ENCODE assay signal across 1 cellular context in the genomic region with DNA sequence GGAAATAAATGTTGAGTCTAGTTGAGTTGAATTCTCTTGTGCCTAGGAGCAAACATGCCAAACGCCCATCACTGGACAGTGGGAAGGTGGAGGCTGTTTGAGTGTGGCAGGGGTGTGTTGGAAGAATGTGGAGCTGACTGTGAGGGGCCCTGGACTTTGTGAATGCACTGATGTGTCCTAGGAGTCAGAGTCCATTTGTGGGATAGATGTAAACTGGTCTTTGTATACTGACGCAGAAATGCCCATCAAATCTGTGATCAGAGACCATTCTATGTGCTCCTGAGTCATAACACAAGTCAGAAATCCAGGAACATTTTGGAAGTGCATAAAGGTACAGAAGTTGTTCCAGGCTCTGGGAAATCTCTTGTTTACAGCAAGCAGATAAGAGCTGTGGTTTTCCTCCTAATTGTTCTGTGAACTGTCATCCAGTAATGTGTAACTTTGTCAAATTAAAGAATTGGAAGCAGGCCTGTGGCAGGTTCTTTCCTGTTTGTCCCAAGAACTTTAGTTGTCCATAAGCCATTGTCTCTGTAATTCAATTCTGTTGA.
TF ChIP-seq lines count a peak whose summit lies in the region.

No MANE protein-coding gene starts in this region.

TF ChIP-seq in HepG2, 621 proteins besides CTCF, POLR2A, EP300 and RAD21 (continued from another document and continues in another):
- no peak for TF ChIP-seq ATF4 (CRISPR knock-in tag; IDR thresholded peaks at IDR 0.05)
- peak; percentile 47; the same call in 1 of the 2 replicates for TF ChIP-seq HDAC2 (CRISPR knock-in tag; IDR thresholded peaks at IDR 0.05)
- no peak for TF ChIP-seq ZNF572 (CRISPR knock-in tag; IDR thresholded peaks at IDR 0.05)
- no peak for TF ChIP-seq ZNF337 (CRISPR knock-in tag; IDR thresholded peaks at IDR 0.05; ENCODE audit: borderline replicate concordance, low read depth)
- TF ChIP-seq, protein P1, sequence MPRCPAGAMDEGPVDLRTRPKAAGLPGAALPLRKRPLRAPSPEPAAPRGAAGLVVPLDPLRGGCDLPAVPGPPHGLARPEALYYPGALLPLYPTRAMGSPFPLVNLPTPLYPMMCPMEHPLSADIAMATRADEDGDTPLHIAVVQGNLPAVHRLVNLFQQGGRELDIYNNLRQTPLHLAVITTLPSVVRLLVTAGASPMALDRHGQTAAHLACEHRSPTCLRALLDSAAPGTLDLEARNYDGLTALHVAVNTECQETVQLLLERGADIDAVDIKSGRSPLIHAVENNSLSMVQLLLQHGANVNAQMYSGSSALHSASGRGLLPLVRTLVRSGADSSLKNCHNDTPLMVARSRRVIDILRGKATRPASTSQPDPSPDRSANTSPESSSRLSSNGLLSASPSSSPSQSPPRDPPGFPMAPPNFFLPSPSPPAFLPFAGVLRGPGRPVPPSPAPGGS (CRISPR knock-in tag; IDR thresholded peaks at IDR 0.05) = no peak
- TF ChIP-seq PHB2 (IDR thresholded peaks at IDR 0.05; ENCODE audit: partially characterized antibody) = no peak
- TF ChIP-seq PAX8 (CRISPR knock-in tag; IDR thresholded peaks at IDR 0.05; ENCODE audit: borderline replicate concordance) = no peak
- TF ChIP-seq NAIF1 (CRISPR knock-in tag; IDR thresholded peaks at IDR 0.05; ENCODE audit: borderline replicate concordance) = no peak
- TF ChIP-seq, protein P2, sequence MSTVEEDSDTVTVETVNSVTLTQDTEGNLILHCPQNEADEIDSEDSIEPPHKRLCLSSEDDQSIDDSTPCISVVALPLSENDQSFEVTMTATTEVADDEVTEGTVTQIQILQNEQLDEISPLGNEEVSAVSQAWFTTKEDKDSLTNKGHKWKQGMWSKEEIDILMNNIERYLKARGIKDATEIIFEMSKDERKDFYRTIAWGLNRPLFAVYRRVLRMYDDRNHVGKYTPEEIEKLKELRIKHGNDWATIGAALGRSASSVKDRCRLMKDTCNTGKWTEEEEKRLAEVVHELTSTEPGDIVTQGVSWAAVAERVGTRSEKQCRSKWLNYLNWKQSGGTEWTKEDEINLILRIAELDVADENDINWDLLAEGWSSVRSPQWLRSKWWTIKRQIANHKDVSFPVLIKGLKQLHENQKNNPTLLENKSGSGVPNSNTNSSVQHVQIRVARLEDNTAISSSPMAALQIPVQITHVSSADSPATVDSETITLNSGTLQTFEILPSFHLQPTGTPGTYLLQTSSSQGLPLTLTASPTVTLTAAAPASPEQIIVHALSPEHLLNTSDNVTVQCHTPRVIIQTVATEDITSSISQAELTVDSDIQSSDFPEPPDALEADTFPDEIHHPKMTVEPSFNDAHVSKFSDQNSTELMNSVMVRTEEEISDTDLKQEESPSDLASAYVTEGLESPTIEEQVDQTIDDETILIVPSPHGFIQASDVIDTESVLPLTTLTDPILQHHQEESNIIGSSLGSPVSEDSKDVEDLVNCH (CRISPR knock-in tag; IDR thresholded peaks at IDR 0.05) = no peak
- no peak for TF ChIP-seq ZBTB10 (CRISPR knock-in tag; IDR thresholded peaks at IDR 0.05; ENCODE audit: borderline replicate concordance)
- TF ChIP-seq RFXAP (CRISPR knock-in tag; IDR thresholded peaks at IDR 0.05; ENCODE audit: borderline replicate concordance) = no peak
- no peak for TF ChIP-seq ZHX1 (CRISPR knock-in tag; IDR thresholded peaks at IDR 0.05; ENCODE audit: low read depth)
- TF ChIP-seq ZNF660 (CRISPR knock-in tag; IDR thresholded peaks at IDR 0.05; ENCODE audit: borderline replicate concordance, low read depth) = no peak
- TF ChIP-seq, protein P3, sequence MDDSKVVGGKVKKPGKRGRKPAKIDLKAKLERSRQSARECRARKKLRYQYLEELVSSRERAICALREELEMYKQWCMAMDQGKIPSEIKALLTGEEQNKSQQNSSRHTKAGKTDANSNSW (CRISPR knock-in tag; IDR thresholded peaks at IDR 0.05; ENCODE audit: borderline replicate concordance) = no peak
- TF ChIP-seq ZNF232 (CRISPR knock-in tag; IDR thresholded peaks at IDR 0.05; ENCODE audit: borderline replicate concordance) = peak; percentile 66; the same call in 1 of the 2 replicates
- TF ChIP-seq ZNF282 (IDR thresholded peaks at IDR 0.05; ENCODE audit: partially characterized antibody) = no peak
- no peak for TF ChIP-seq KDM2A (CRISPR knock-in tag; IDR thresholded peaks at IDR 0.05; ENCODE audit: borderline replicate concordance, low read depth)
- no peak for TF ChIP-seq GFI1 (CRISPR knock-in tag; IDR thresholded peaks at IDR 0.05; ENCODE audit: borderline replicate concordance)
- TF ChIP-seq MED1 (CRISPR knock-in tag; IDR thresholded peaks at IDR 0.05) = peak; percentile 81
- TF ChIP-seq, protein P4, sequence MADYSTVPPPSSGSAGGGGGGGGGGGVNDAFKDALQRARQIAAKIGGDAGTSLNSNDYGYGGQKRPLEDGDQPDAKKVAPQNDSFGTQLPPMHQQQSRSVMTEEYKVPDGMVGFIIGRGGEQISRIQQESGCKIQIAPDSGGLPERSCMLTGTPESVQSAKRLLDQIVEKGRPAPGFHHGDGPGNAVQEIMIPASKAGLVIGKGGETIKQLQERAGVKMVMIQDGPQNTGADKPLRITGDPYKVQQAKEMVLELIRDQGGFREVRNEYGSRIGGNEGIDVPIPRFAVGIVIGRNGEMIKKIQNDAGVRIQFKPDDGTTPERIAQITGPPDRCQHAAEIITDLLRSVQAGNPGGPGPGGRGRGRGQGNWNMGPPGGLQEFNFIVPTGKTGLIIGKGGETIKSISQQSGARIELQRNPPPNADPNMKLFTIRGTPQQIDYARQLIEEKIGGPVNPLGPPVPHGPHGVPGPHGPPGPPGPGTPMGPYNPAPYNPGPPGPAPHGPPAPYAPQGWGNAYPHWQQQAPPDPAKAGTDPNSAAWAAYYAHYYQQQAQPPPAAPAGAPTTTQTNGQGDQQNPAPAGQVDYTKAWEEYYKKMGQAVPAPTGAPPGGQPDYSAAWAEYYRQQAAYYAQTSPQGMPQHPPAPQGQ (CRISPR knock-in tag; IDR thresholded peaks at IDR 0.05; ENCODE audit: borderline replicate concordance) = no peak
- no peak for TF ChIP-seq HIVEP1 (CRISPR knock-in tag; IDR thresholded peaks at IDR 0.05)
- no peak for TF ChIP-seq RAD51 (IDR thresholded peaks at IDR 0.05; ENCODE audit: borderline replicate concordance)
- no peak for TF ChIP-seq CEBPB (IDR thresholded peaks at IDR 0.05; ENCODE audit: borderline replicate concordance, low read depth, low read length)
- no peak for TF ChIP-seq GABPB1 (CRISPR knock-in tag; IDR thresholded peaks at IDR 0.05)
- peak; percentile 58; the same call in 1 of the 2 replicates for TF ChIP-seq SNAPC2 (CRISPR knock-in tag; IDR thresholded peaks at IDR 0.05)
- no peak for TF ChIP-seq HOXD1 (CRISPR knock-in tag; IDR thresholded peaks at IDR 0.05)
- no peak for TF ChIP-seq ZNF484 (CRISPR knock-in tag; IDR thresholded peaks at IDR 0.05; ENCODE audit: borderline replicate concordance, low read depth)
- TF ChIP-seq, protein P5, sequence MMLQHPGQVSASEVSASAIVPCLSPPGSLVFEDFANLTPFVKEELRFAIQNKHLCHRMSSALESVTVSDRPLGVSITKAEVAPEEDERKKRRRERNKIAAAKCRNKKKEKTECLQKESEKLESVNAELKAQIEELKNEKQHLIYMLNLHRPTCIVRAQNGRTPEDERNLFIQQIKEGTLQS (CRISPR knock-in tag; IDR thresholded peaks at IDR 0.05) = no peak
- TF ChIP-seq ZNF234 (CRISPR knock-in tag; conservative IDR thresholded peaks at IDR 0.05) = no peak
- TF ChIP-seq ZNF331 (CRISPR knock-in tag; IDR thresholded peaks at IDR 0.05) = no peak
- TF ChIP-seq SRY (CRISPR knock-in tag; IDR thresholded peaks at IDR 0.05) = no peak
- peak; percentile 79 for TF ChIP-seq ZNF317 (CRISPR knock-in tag; IDR thresholded peaks at IDR 0.05)
- TF ChIP-seq ZNF143 (CRISPR knock-in tag; IDR thresholded peaks at IDR 0.05) = no peak
- peak; percentile 24; the same call in 1 of the 3 replicates for TF ChIP-seq MXI1 (IDR thresholded peaks at IDR 0.05; ENCODE audit: borderline replicate concordance, low read depth, low read length)
- TF ChIP-seq, protein P6, sequence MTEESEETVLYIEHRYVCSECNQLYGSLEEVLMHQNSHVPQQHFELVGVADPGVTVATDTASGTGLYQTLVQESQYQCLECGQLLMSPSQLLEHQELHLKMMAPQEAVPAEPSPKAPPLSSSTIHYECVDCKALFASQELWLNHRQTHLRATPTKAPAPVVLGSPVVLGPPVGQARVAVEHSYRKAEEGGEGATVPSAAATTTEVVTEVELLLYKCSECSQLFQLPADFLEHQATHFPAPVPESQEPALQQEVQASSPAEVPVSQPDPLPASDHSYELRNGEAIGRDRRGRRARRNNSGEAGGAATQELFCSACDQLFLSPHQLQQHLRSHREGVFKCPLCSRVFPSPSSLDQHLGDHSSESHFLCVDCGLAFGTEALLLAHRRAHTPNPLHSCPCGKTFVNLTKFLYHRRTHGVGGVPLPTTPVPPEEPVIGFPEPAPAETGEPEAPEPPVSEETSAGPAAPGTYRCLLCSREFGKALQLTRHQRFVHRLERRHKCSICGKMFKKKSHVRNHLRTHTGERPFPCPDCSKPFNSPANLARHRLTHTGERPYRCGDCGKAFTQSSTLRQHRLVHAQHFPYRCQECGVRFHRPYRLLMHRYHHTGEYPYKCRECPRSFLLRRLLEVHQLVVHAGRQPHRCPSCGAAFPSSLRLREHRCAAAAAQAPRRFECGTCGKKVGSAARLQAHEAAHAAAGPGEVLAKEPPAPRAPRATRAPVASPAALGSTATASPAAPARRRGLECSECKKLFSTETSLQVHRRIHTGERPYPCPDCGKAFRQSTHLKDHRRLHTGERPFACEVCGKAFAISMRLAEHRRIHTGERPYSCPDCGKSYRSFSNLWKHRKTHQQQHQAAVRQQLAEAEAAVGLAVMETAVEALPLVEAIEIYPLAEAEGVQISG (CRISPR knock-in tag; IDR thresholded peaks at IDR 0.05) = peak; percentile 45; the same call in 1 of the 2 replicates
- TF ChIP-seq, protein P7, sequence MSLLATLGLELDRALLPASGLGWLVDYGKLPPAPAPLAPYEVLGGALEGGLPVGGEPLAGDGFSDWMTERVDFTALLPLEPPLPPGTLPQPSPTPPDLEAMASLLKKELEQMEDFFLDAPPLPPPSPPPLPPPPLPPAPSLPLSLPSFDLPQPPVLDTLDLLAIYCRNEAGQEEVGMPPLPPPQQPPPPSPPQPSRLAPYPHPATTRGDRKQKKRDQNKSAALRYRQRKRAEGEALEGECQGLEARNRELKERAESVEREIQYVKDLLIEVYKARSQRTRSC (CRISPR knock-in tag; IDR thresholded peaks at IDR 0.05; ENCODE audit: low read depth) = no peak
- TF ChIP-seq ZNF652 (CRISPR knock-in tag; IDR thresholded peaks at IDR 0.05; ENCODE audit: borderline replicate concordance, low read depth) = no peak
- TF ChIP-seq ZNF263 (CRISPR knock-in tag; IDR thresholded peaks at IDR 0.05) = peak; percentile 22; the same call in 1 of the 2 replicates
- TF ChIP-seq ZNF878 (CRISPR knock-in tag; IDR thresholded peaks at IDR 0.05) = no peak
- no peak for TF ChIP-seq ZNF737 (CRISPR knock-in tag; IDR thresholded peaks at IDR 0.05; ENCODE audit: borderline replicate concordance)
- no peak for TF ChIP-seq CHCHD3 (CRISPR knock-in tag; IDR thresholded peaks at IDR 0.05)
- no peak for TF ChIP-seq TERF1 (CRISPR knock-in tag; IDR thresholded peaks at IDR 0.05)
- no peak for TF ChIP-seq RFX5 (IDR thresholded peaks at IDR 0.05; ENCODE audit: low read depth, low read length)
